ENCODE assay signal across 26 cellular contexts in the genomic region with DNA sequence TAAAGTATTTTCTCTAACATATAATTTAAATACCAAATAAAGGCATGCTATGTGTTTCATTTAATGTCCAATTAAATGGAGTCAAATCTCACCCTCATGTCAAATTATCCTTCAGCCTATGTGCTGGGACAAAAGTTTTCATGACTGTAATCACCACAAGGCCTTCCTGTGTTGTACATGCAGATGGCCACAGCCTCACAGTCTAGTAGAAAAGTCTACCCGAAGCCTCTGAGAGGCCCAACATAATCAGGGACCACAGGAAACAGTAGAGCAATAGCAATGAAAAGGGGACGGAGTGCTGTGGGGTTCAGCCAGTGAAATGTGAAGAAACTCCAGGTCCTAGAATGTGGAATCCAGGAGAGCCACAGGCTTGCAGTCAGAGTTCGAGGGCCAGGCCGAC.
A peak's percentile ranks its signal among the peaks of the same experiment; 100 is the strongest.
DNase-seq lines count a peak whose midpoint lies in the region; TF ChIP-seq lines count a peak whose summit lies in the region.
"Had no signal": no experiment of that assay in that cellular context is flagged by ENCODE, and none has a peak within 500 bp of the region (broad histone marks: within the 10 kb centered on the region; RNA-seq: fewer than 3 reads in every experiment).

No MANE protein-coding gene starts in this region.

- peak overlapping the region; percentile 38; the same call in 1 of the 2 replicates for H3K27ac Mint-ChIP-seq in HFFc6
- H3K27ac Mint-ChIP-seq in dendritic cell treated with granulocyte-macrophage colony-stimulating factor and Interleukin-4, amounts not matched to agents 40 ng/mL and 50 ng/mL, for 4 days: peak overlapping the region; percentile 30
- peak overlapping the region; percentile 58 for H3K27ac Mint-ChIP-seq in neural crest cell (ENCODE audit: unreplicated experiment)
- H3K27ac Mint-ChIP-seq in activated CD4-positive, alpha-beta T cell treated with anti-CD3 and anti-CD28 coated beads, Interleukin-2, amount 10 ng/mL, durations not matched to agents 7 days and 5 days: no peak overlapping the region
- H3K27ac Mint-ChIP-seq: activated CD4-positive, alpha-beta T cell treated with anti-CD3 and anti-CD28 coated beads, Interleukin-2, amount 10 ng/mL, durations not matched to agents 24 days and 14 days; WTC11 had no signal

- H3K4me1 Mint-ChIP-seq in HFFc6 (ENCODE audit: low read depth): peaks cover 17% of the 10 kb centered on the region
- H3K4me1 Mint-ChIP-seq in dendritic cell treated with granulocyte-macrophage colony-stimulating factor and Interleukin-4, amounts not matched to agents 40 ng/mL and 50 ng/mL, for 4 days (ENCODE audit: low read depth): peaks cover 12% of the 10 kb centered on the region
- peaks cover 5% of the 10 kb centered on the region for H3K4me1 Mint-ChIP-seq in neural crest cell
- H3K4me1 Mint-ChIP-seq in activated CD4-positive, alpha-beta T cell treated with anti-CD3 and anti-CD28 coated beads, Interleukin-2, amount 10 ng/mL, durations not matched to agents 7 days and 5 days: peaks cover 18% of the 10 kb centered on the region

- intact Hi-C loops in dendritic cell treated with granulocyte-macrophage colony-stimulating factor and Interleukin-4, amounts not matched to agents 40 ng/mL and 50 ng/mL, for 4 days (cut with micrococcal nuclease): no loop called here

- H3K27ac ChIP-seq in RWPE1: peak overlapping the region; percentile 21; the same call in 1 of the 2 replicates
- H3K27ac ChIP-seq: BLaER1 treated with 17β-estradiol and CSF1 and Interleukin-3, amounts not matched to agents 10 nM and 100 nM; left lung; prostate gland; right lobe of liver; tibial artery had no signal

- DNase-seq in HFFc6 (no peak), RWPE1 (ENCODE audit: low spot score) (no peak), neural crest cell (ENCODE audit: low read depth, low spot score) (no peak), SKM-1 treated with dmso at 0.1 percent for 144 hours (lab: John Stamatoyannopoulos, UW; ENCODE audit: unreplicated experiment) (no peak), SKM-1 (lab: John Stamatoyannopoulos, UW; ENCODE audit: unreplicated experiment) (no peak)
- DNase-seq in activated CD4-positive, alpha-beta T cell treated with anti-CD3 and anti-CD28 coated beads, Interleukin-2, amount 10 ng/mL, durations not matched to agents 7 days and 5 days: no peak
- DNase-seq: activated CD4-positive, alpha-beta T cell treated with anti-CD3 and anti-CD28 coated beads, Interleukin-2, amount 10 ng/mL, durations not matched to agents 24 days and 14 days; activated naive CD4-positive, alpha-beta T cell treated with Interleukin-2 at 50 U/mL for 16 hours; effector CD8-positive, alpha-beta T cell; glutamatergic neuron; HCEC 1CT; left lung; NCI-H146; NCI-H226; NCI-H69; PC-9; right lobe of liver; SHP77 treated with DMSO at 0.1 percent for 48 hours; stimulated activated CD4-positive, alpha-beta T cell treated with anti-CD3 and anti-CD28 coated beads, Interleukin-12 subunit alpha, Interleukin-12 subunit beta, amount 100 ng/mL, for 4 hours; stimulated activated CD4-positive, alpha-beta T cell treated with anti-CD3 and anti-CD28 coated beads, Interleukin-2, amount 100 ng/mL, for 48 hours; SW 1271; tibial artery had no signal

- H3K9me3 Mint-ChIP-seq in HFFc6: peaks cover 4% of the 10 kb centered on the region
- H3K9me3 Mint-ChIP-seq in dendritic cell treated with granulocyte-macrophage colony-stimulating factor and Interleukin-4, amounts not matched to agents 40 ng/mL and 50 ng/mL, for 4 days: no peaks in the 10 kb centered on the region
- H3K9me3 Mint-ChIP-seq in neural crest cell: peaks cover 3% of the 10 kb centered on the region
- peaks cover 6% of the 10 kb centered on the region for H3K9me3 Mint-ChIP-seq in activated CD4-positive, alpha-beta T cell treated with anti-CD3 and anti-CD28 coated beads, Interleukin-2, amount 10 ng/mL, durations not matched to agents 7 days and 5 days

- H3K27me3 Mint-ChIP-seq in HFFc6 (ENCODE audit: insufficient read depth): no peaks in the 10 kb centered on the region
- no peaks in the 10 kb centered on the region for H3K27me3 Mint-ChIP-seq in dendritic cell treated with granulocyte-macrophage colony-stimulating factor and Interleukin-4, amounts not matched to agents 40 ng/mL and 50 ng/mL, for 4 days
- H3K27me3 Mint-ChIP-seq in neural crest cell (ENCODE audit: low read depth): no peaks in the 10 kb centered on the region
- H3K27me3 Mint-ChIP-seq in activated CD4-positive, alpha-beta T cell treated with anti-CD3 and anti-CD28 coated beads, Interleukin-2, amount 10 ng/mL, durations not matched to agents 7 days and 5 days: peaks cover 2% of the 10 kb centered on the region
- H3K27me3 Mint-ChIP-seq: activated CD4-positive, alpha-beta T cell treated with anti-CD3 and anti-CD28 coated beads, Interleukin-2, amount 10 ng/mL, durations not matched to agents 24 days and 14 days had no signal

- no peak for TF ChIP-seq CTCF in HFFc6 (IDR thresholded peaks at IDR 0.05)
- TF ChIP-seq CTCF in RWPE1 (conservative IDR thresholded peaks at IDR 0.05; ENCODE audit: low read depth): no peak
- TF ChIP-seq CTCF in neural crest cell (conservative IDR thresholded peaks at IDR 0.05): no peak

- H3K36me3 Mint-ChIP-seq in HFFc6 (ENCODE audit: low read depth): peaks cover 5% of the 10 kb centered on the region
- H3K36me3 Mint-ChIP-seq in dendritic cell treated with granulocyte-macrophage colony-stimulating factor and Interleukin-4, amounts not matched to agents 40 ng/mL and 50 ng/mL, for 4 days (ENCODE audit: low read depth): no peaks in the 10 kb centered on the region
- no peaks in the 10 kb centered on the region for H3K36me3 Mint-ChIP-seq in neural crest cell (ENCODE audit: low read depth)
- H3K36me3 Mint-ChIP-seq in activated CD4-positive, alpha-beta T cell treated with anti-CD3 and anti-CD28 coated beads, Interleukin-2, amount 10 ng/mL, durations not matched to agents 7 days and 5 days (ENCODE audit: low read depth): peaks cover 4% of the 10 kb centered on the region
- H3K36me3 Mint-ChIP-seq: WTC11 had no signal

- CTCF ChIA-PET in RWPE1 (lab: Yijun Ruan, JAX): no interaction called here
- CTCF ChIA-PET in activated CD4-positive, alpha-beta T cell treated with anti-CD3 and anti-CD28 coated beads, Interleukin-2, amount 10 ng/mL, durations not matched to agents 7 days and 5 days (lab: Charles Lee): no interaction called here

- POLR2A ChIA-PET in RWPE1 (lab: Yijun Ruan, JAX; ENCODE audit: low non-redundant PET): no interaction called here
- POLR2A ChIA-PET in activated CD4-positive, alpha-beta T cell treated with anti-CD3 and anti-CD28 coated beads, Interleukin-2, amount 10 ng/mL, durations not matched to agents 7 days and 5 days (lab: Charles Lee): no interaction called here

- H3K4me3 Mint-ChIP-seq in HFFc6: no peak overlapping the region
- H3K4me3 Mint-ChIP-seq in dendritic cell treated with granulocyte-macrophage colony-stimulating factor and Interleukin-4, amounts not matched to agents 40 ng/mL and 50 ng/mL, for 4 days: no peak overlapping the region
- no peak overlapping the region for H3K4me3 Mint-ChIP-seq in neural crest cell
- H3K4me3 Mint-ChIP-seq in activated CD4-positive, alpha-beta T cell treated with anti-CD3 and anti-CD28 coated beads, Interleukin-2, amount 10 ng/mL, durations not matched to agents 7 days and 5 days: no peak overlapping the region
- H3K4me3 Mint-ChIP-seq: activated CD4-positive, alpha-beta T cell treated with anti-CD3 and anti-CD28 coated beads, Interleukin-2, amount 10 ng/mL, durations not matched to agents 24 days and 14 days; WTC11 had no signal
